In the genomic region with DNA sequence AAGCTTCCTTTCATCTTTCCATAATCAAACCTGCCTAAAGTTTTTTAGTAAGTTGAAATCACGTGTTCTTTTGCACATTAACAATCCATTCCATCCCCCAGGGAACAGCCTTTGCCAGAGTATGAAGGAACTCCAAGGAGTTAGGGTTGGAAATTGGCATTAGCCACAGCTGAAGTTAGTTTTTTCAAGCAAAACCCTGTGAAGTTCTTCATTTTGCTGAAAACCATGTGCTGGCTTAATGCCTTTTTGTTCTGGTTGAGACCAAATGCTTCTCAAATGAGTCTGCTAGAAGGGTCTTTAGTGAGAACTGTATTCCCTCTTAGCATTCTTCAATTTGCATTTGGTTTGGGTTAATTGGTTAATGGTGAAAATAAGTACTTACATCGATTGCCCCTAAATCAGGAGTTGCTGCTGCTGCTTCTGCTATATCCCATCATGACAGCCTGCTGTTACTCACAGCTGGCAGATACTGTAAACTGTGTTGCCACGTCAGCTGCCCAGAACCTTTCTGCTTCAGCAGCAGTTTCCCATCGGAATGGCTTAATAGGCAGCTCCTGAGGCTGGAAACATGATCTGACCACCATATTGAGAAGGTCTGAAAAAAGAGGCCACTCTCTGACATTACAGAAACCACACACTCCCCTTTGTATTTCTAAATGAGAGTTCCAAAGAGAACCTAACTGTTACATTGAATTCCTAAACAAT, we compare ENCODE assay signal across 9 cellular contexts. TPM values are rescaled to one million over a fixed set of nuclear protein-coding genes. Genes with fewer than 3 reads are reported as not detected.
A peak's percentile ranks its signal among the peaks of the same experiment; 100 is the strongest.
DNase-seq lines count a peak whose midpoint lies in the region; ATAC-seq and TF ChIP-seq lines count a peak whose summit lies in the region.
"Had no signal": no experiment of that assay in that cellular context is flagged by ENCODE, and none has a peak within 500 bp of the region (broad histone marks: within the 10 kb centered on the region; RNA-seq: fewer than 3 reads in every experiment).

No MANE protein-coding gene starts in this region.

- H3K4me3 Mint-ChIP-seq in GM23338 (no peak overlapping the region), T-helper 17 cell (no peak overlapping the region)
- no peak overlapping the region for H3K4me3 Mint-ChIP-seq in stimulated activated effector memory CD8-positive, alpha-beta T cell treated with anti-CD3 and anti-CD28 coated beads, Interleukin-12 subunit alpha, Interleukin-12 subunit beta, amount 100 ng/mL, for 72 hours

- H3F3A ChIP-seq in GM23338 (replicated peaks; ENCODE audit: low read depth) = no peaks in the 10 kb centered on the region

- no peaks in the 10 kb centered on the region for H3K27me3 Mint-ChIP-seq in GM23338 (ENCODE audit: insufficient read depth, low read depth, poor library complexity)
- no peaks in the 10 kb centered on the region for H3K27me3 Mint-ChIP-seq in T-helper 17 cell

- no peaks in the 10 kb centered on the region for H3K79me2 ChIP-seq in GM23338 (replicated peaks; ENCODE audit: insufficient read depth)

- H3K9me3 Mint-ChIP-seq in GM23338 = no peaks in the 10 kb centered on the region
- H3K9me3 Mint-ChIP-seq in stimulated activated effector memory CD8-positive, alpha-beta T cell treated with anti-CD3 and anti-CD28 coated beads, Interleukin-12 subunit alpha, Interleukin-12 subunit beta, amount 100 ng/mL, for 72 hours = peaks cover 16% of the 10 kb centered on the region

- 8 to 13% (median 9%) methylated on average over 4 of the region's 4 CpGs for WGBS in ovary, 3 donors

- H3K27ac ChIP-seq in GM23338 (ENCODE audit: low read depth) = 0 out of 2 replicates have a peak overlapping the region, but pooled peaks have one; percentile 37
- H3K27ac ChIP-seq in ovary = peak overlapping the region in 1 of 2 donors; percentile 15

- H3K4me1 Mint-ChIP-seq in GM23338 = peaks cover 7% of the 10 kb centered on the region
- H3K4me1 Mint-ChIP-seq in T-helper 17 cell = no peaks in the 10 kb centered on the region
- no peaks in the 10 kb centered on the region for H3K4me1 Mint-ChIP-seq in stimulated activated effector memory CD8-positive, alpha-beta T cell treated with anti-CD3 and anti-CD28 coated beads, Interleukin-12 subunit alpha, Interleukin-12 subunit beta, amount 100 ng/mL, for 72 hours

- H3K9me2 ChIP-seq in GM23338 (ENCODE audit: insufficient read depth) = no peaks in the 10 kb centered on the region

- peak; percentile 86 for ATAC-seq in GM23338
- no peak for ATAC-seq in T-helper 17 cell
- no peak for ATAC-seq in stimulated activated effector memory CD8-positive, alpha-beta T cell treated with anti-CD3 and anti-CD28 coated beads, Interleukin-12 subunit alpha, Interleukin-12 subunit beta, amount 100 ng/mL, for 72 hours
- ATAC-seq in GM19455 (IDR thresholded peaks at IDR 0.05; ENCODE audit: unreplicated experiment) = no peak
- ATAC-seq: HCT116 had no signal

- TF ChIP-seq EP300 in ovary (IDR thresholded peaks at IDR 0.05) = no peak

- DNase-seq in GM23338 (ENCODE audit: low spot score) (peak; percentile 59), RPMI7951 (ENCODE audit: low read depth) (peak; percentile 86), fibroblast of the conjunctiva (ENCODE audit: low read depth) (peak; percentile 89), ovary (peak; percentile 57 to 74 (median 64)), T-helper 17 cell (no peak)
- no peak for DNase-seq in stimulated activated effector memory CD8-positive, alpha-beta T cell treated with anti-CD3 and anti-CD28 coated beads, Interleukin-12 subunit alpha, Interleukin-12 subunit beta, amount 100 ng/mL, for 72 hours (ENCODE audit: low spot score in 2 of 2)
- no peak for DNase-seq in stimulated activated CD4-positive, alpha-beta T cell treated with anti-CD3 and anti-CD28 coated beads, Interleukin-12 subunit alpha, Interleukin-12 subunit beta, amount 100 ng/mL, for 4 hours

- H3K4me2 ChIP-seq in GM23338 = no peak overlapping the region

- no peaks in the 10 kb centered on the region for H4K20me1 ChIP-seq in GM23338 (replicated peaks; ENCODE audit: insufficient read depth)

- H3K36me3 ChIP-seq in GM23338 (ENCODE audit: insufficient read depth) (no peaks in the 10 kb centered on the region), ovary (no peaks in the 10 kb centered on the region)

- H3K27ac Mint-ChIP-seq in GM23338 (no peak overlapping the region), T-helper 17 cell (no peak overlapping the region)
- H3K27ac Mint-ChIP-seq in stimulated activated effector memory CD8-positive, alpha-beta T cell treated with anti-CD3 and anti-CD28 coated beads, Interleukin-12 subunit alpha, Interleukin-12 subunit beta, amount 100 ng/mL, for 72 hours = no peak overlapping the region

- H3K36me3 Mint-ChIP-seq in GM23338 (ENCODE audit: low read depth) (no peaks in the 10 kb centered on the region), T-helper 17 cell (ENCODE audit: low read depth) (no peaks in the 10 kb centered on the region)
- H3K36me3 Mint-ChIP-seq in stimulated activated effector memory CD8-positive, alpha-beta T cell treated with anti-CD3 and anti-CD28 coated beads, Interleukin-12 subunit alpha, Interleukin-12 subunit beta, amount 100 ng/mL, for 72 hours = no peaks in the 10 kb centered on the region

- H3K4me3 ChIP-seq in GM23338 = no peak overlapping the region
- no peak overlapping the region for H3K4me3 ChIP-seq in ovary

- H2AFZ ChIP-seq in GM23338 = peak overlapping the region; percentile 30; the same call in 1 of the 2 replicates

- H3K9me3 ChIP-seq in ovary (no peaks in the 10 kb centered on the region), T-helper 17 cell (ENCODE audit: control insufficient read depth, low read length, poor library complexity, severe bottlenecking) (no peaks in the 10 kb centered on the region)

- TF ChIP-seq POLR2A in ovary (IDR thresholded peaks at IDR 0.05) = no peak

- TF ChIP-seq CTCF in GM23338 (conservative IDR thresholded peaks at IDR 0.05; ENCODE audit: low read depth in 2 of 2) = no peak
- no peak for TF ChIP-seq CTCF in ovary (IDR thresholded peaks at IDR 0.05)

- no peaks in the 10 kb centered on the region for H3K27me3 ChIP-seq in GM23338 (ENCODE audit: insufficient read depth)
- no peaks in the 10 kb centered on the region for H3K27me3 ChIP-seq in ovary

- intact Hi-C loops in ovary (cut with DNase I) = no loop called here

- H3K4me1 ChIP-seq in GM23338 (ENCODE audit: insufficient read depth) (no peaks in the 10 kb centered on the region; the same call in 1 of the 2 replicates), ovary (ENCODE audit: insufficient read depth) (peaks cover 2% of the 10 kb centered on the region)

TF ChIP-seq in GM23338, 12 proteins besides CTCF, POLR2A, EP300 and RAD21 (continues in another document):
- TF ChIP-seq EZH2 (IDR thresholded peaks at IDR 0.05; ENCODE audit: low read depth, unreplicated experiment) = no peak
- TF ChIP-seq, protein P1, sequence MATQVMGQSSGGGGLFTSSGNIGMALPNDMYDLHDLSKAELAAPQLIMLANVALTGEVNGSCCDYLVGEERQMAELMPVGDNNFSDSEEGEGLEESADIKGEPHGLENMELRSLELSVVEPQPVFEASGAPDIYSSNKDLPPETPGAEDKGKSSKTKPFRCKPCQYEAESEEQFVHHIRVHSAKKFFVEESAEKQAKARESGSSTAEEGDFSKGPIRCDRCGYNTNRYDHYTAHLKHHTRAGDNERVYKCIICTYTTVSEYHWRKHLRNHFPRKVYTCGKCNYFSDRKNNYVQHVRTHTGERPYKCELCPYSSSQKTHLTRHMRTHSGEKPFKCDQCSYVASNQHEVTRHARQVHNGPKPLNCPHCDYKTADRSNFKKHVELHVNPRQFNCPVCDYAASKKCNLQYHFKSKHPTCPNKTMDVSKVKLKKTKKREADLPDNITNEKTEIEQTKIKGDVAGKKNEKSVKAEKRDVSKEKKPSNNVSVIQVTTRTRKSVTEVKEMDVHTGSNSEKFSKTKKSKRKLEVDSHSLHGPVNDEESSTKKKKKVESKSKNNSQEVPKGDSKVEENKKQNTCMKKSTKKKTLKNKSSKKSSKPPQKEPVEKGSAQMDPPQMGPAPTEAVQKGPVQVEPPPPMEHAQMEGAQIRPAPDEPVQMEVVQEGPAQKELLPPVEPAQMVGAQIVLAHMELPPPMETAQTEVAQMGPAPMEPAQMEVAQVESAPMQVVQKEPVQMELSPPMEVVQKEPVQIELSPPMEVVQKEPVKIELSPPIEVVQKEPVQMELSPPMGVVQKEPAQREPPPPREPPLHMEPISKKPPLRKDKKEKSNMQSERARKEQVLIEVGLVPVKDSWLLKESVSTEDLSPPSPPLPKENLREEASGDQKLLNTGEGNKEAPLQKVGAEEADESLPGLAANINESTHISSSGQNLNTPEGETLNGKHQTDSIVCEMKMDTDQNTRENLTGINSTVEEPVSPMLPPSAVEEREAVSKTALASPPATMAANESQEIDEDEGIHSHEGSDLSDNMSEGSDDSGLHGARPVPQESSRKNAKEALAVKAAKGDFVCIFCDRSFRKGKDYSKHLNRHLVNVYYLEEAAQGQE (IDR thresholded peaks at IDR 0.05; ENCODE audit: unreplicated experiment) = no peak
- TF ChIP-seq POLR2AphosphoS5 (IDR thresholded peaks at IDR 0.05; ENCODE audit: low read depth) = peak; percentile 54
- no peak for TF ChIP-seq ZNF331 (CRISPR knock-in tag; IDR thresholded peaks at IDR 0.05; ENCODE audit: low read depth)
- no peak for TF ChIP-seq EZH2phosphoT487 (IDR thresholded peaks at IDR 0.05; ENCODE audit: unreplicated experiment)
- no peak for TF ChIP-seq STAT1 (IDR thresholded peaks at IDR 0.05; ENCODE audit: unreplicated experiment)
- peak; percentile 84 for TF ChIP-seq CREB1 (CRISPR knock-in tag; IDR thresholded peaks at IDR 0.05; ENCODE audit: low read depth)
- TF ChIP-seq, protein P2, sequence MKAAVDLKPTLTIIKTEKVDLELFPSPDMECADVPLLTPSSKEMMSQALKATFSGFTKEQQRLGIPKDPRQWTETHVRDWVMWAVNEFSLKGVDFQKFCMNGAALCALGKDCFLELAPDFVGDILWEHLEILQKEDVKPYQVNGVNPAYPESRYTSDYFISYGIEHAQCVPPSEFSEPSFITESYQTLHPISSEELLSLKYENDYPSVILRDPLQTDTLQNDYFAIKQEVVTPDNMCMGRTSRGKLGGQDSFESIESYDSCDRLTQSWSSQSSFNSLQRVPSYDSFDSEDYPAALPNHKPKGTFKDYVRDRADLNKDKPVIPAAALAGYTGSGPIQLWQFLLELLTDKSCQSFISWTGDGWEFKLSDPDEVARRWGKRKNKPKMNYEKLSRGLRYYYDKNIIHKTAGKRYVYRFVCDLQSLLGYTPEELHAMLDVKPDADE (IDR thresholded peaks at IDR 0.05) = peak; percentile 73
- no peak for TF ChIP-seq ZNF114 (CRISPR knock-in tag; IDR thresholded peaks at IDR 0.05)

RNA-seq across cellular contexts. Expression of a gene that starts 14.1 kb away (rescaled TPM):
- total RNA-seq in GM23338 (2014; rRNA removed; shearing (Covaris generic)) = 0.70 and 1.2 TPM in 2 replicates
- polyA plus RNA-seq in GM23338 (2016; fragmentation: Nextera tagmentation; extraction: Ambion mirVana) (0.29 and 0.75 TPM in 2 replicates), ovary (1 to 10 TPM; 2.9 to 3.1 TPM)
- 0.48 and 1.2 TPM in 2 replicates for total RNA-seq in RPMI7951 (2014; rRNA removed; shearing (Covaris generic))
- total RNA-seq in ovary (1 to 10 TPM; 1.6 to 5.1 (median 3.0) TPM), T-helper 17 cell (not detected)

Comparison
In these comparisons a context has a peak if more than half of its experiments do, and no peak if none do; other contexts are left out.
1. DNase-seq: peak in GM23338 (single experiment), RPMI7951 (single experiment), fibroblast of the conjunctiva (single experiment) and ovary (5 of 5); none in T-helper 17 cell (0 of 3), stimulated activated effector memory CD8-positive, alpha-beta T cell treated with anti-CD3 and anti-CD28 coated beads, Interleukin-12 subunit alpha, Interleukin-12 subunit beta, amount 100 ng/mL, for 72 hours (0 of 2) and stimulated activated CD4-positive, alpha-beta T cell treated with anti-CD3 and anti-CD28 coated beads, Interleukin-12 subunit alpha, Interleukin-12 subunit beta, amount 100 ng/mL, for 4 hours (single experiment).